Comparison of ENCODE assay signal across 12 cellular contexts in the genomic region with DNA sequence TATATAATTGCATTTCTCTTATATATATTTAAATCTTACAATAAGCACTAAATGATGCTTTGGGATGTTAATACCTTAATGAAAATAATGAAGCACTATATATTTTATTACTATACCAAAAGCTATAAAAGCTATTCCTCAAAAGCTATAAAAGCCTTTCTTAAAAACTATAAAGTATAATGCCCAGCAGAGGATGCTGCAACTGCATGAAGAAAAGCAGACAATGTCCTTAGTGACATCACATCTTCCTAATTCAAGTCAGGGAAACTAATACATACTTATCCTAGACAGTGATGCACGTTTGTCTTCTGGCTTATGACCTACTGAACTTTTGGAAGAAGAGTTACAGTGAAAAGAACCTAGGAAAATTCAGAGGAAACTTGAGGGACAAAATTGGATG. TPM values are rescaled to one million over a fixed set of nuclear protein-coding genes. Genes with fewer than 3 reads are reported as not detected.
DNase-seq lines count a peak whose midpoint lies in the region; ATAC-seq and TF ChIP-seq lines count a peak whose summit lies in the region.
"Had no signal": no experiment of that assay in that cellular context is flagged by ENCODE, and none has a peak within 500 bp of the region (broad histone marks: within the 10 kb centered on the region; RNA-seq: fewer than 3 reads in every experiment).

No MANE protein-coding gene starts in this region.

- no peak for TF ChIP-seq POLR2A in IMR-90 (IDR thresholded peaks at IDR 0.05; ENCODE audit: low read depth, low read length)

- TF ChIP-seq CTCF in IMR-90 (conservative IDR thresholded peaks at IDR 0.05; ENCODE audit: low read depth, low read length) = peak; percentile 17; the same call in 1 of the 2 replicates
- TF ChIP-seq CTCF in WI38 (IDR thresholded peaks at IDR 0.05; ENCODE audit: low read depth, low read length) = 0 out of 2 replicates have a peak, but pooled peaks have one; percentile 4
- peak; percentile 15 for TF ChIP-seq CTCF in liver (IDR thresholded peaks at IDR 0.05; ENCODE audit: low read depth, low read length, missing input control)
- no peak for TF ChIP-seq CTCF in neural progenitor cell (IDR thresholded peaks at IDR 0.05)

- H3K18ac ChIP-seq in IMR-90 (ENCODE audit: low read depth, low read length) = no peak overlapping the region

- in situ Hi-C loops in IMR-90 (cut with MboI; ENCODE audit: low sequenced_read_pairs) = no loop called here

- no peak overlapping the region for H4K8ac ChIP-seq in IMR-90 (ENCODE audit: low read depth in 2 of 2, low read length in 2 of 2)

- no peaks in the 10 kb centered on the region for H3K79me2 ChIP-seq in neural progenitor cell (ENCODE audit: low read depth)

- no peak overlapping the region for H3K4me3 Mint-ChIP-seq in neural progenitor cell
- H3K4me3 Mint-ChIP-seq: nephron; T-helper 2 cell treated with Interferon-gamma antibody and Interleukin-4, amounts not matched to agents 5 μg/mL and 100 μg/mL, for 36 hours had no signal

- H3K27ac ChIP-seq in IMR-90 (ENCODE audit: insufficient read depth, low read length) = no peak overlapping the region
- no peak overlapping the region for H3K27ac ChIP-seq in liver (ENCODE audit: low read depth in 1 of 2, low read length in 2 of 2)
- no peak overlapping the region for H3K27ac ChIP-seq in neural progenitor cell
- H3K27ac ChIP-seq: ascending aorta had no signal

- H3K4ac ChIP-seq in IMR-90 (ENCODE audit: low read depth, low read length) = no peak overlapping the region

- no peak overlapping the region for H3K23ac ChIP-seq in IMR-90 (ENCODE audit: low read depth, low read length)

- no peak overlapping the region for H2BK5ac ChIP-seq in IMR-90 (ENCODE audit: low read depth, low read length, poor library complexity, severe bottlenecking)

- H3K27me3 ChIP-seq in IMR-90 (ENCODE audit: control insufficient read depth, insufficient read depth, low read length) = peaks cover 9% of the 10 kb centered on the region
- H3K27me3 ChIP-seq in liver (ENCODE audit: control insufficient read depth in 4 of 4, insufficient read depth in 4 of 4, low read length in 3 of 4) = no peaks in the 10 kb centered on the region
- H3K27me3 ChIP-seq in neural progenitor cell = no peaks in the 10 kb centered on the region
- H3K27me3 ChIP-seq: ascending aorta had no signal

- H4K20me1 ChIP-seq in IMR-90 (ENCODE audit: insufficient read depth, low read length) = no peaks in the 10 kb centered on the region
- H4K20me1 ChIP-seq in neural progenitor cell (ENCODE audit: low read depth) = no peaks in the 10 kb centered on the region

- ATAC-seq in IMR-90 (ENCODE audit: low read depth) (no peak), HG02588 (IDR thresholded peaks at IDR 0.05; ENCODE audit: unreplicated experiment) (no peak)

- no peaks in the 10 kb centered on the region for H3K4me1 Mint-ChIP-seq in neural progenitor cell
- H3K4me1 Mint-ChIP-seq: nephron had no signal

- H3K27ac Mint-ChIP-seq in neural progenitor cell = no peak overlapping the region
- H3K27ac Mint-ChIP-seq: nephron; T-helper 2 cell treated with Interferon-gamma antibody and Interleukin-4, amounts not matched to agents 5 μg/mL and 100 μg/mL, for 36 hours had no signal

- no peak overlapping the region for H3K14ac ChIP-seq in IMR-90 (replicated peaks; ENCODE audit: low read depth, low read length)

- intact Hi-C loops in IMR-90 (cut with micrococcal nuclease) = loop anchor here (5.0 kb wide), 1 partner anchor 99 kb away; no protein-coding TSS in a partner anchor

- H2BK15ac ChIP-seq in IMR-90 (ENCODE audit: low read depth, low read length) = no peak overlapping the region

- H3K36me3 Mint-ChIP-seq in neural progenitor cell = no peaks in the 10 kb centered on the region

- H3F3A ChIP-seq in neural progenitor cell (ENCODE audit: low read depth) = no peaks in the 10 kb centered on the region

- no peak overlapping the region for H4K91ac ChIP-seq in IMR-90 (ENCODE audit: insufficient read depth, low read depth, low read length)

- dilution Hi-C loops in IMR-90 (cut with HindIII; ENCODE audit: low sequenced_read_pairs, unreplicated experiment) = no loop called here

- no peak overlapping the region for H4K5ac ChIP-seq in IMR-90 (ENCODE audit: low read depth, low read length)

- DNase-seq in DMS53 treated with DMSO at 0.1 percent for 48 hours (lab: John Stamatoyannopoulos, UW; ENCODE audit: unreplicated experiment) = peak; percentile 44
- DNase-seq in IMR-90 = no peak
- no peak for DNase-seq in NCI-H774 (lab: John Stamatoyannopoulos, UW)
- no peak for DNase-seq in neural progenitor cell (ENCODE audit: low spot score)
- DNase-seq: NCI-H1092, NCI-H82 had no signal

- WGBS in IMR-90 (ENCODE audit: extremely low coverage in 2 of 2, insufficient read length in 1 of 2), 2 experiments = no CpG with 5 or more reads among the region's 1 CpG
- 25% methylated on average over 1 of the region's 1 CpG for WGBS in liver

- H2AK9ac ChIP-seq in IMR-90 (replicated peaks; ENCODE audit: low read depth, low read length, poor library complexity) = no peak overlapping the region

- H3K79me1 ChIP-seq in IMR-90 (ENCODE audit: low read depth in 1 of 2, low read length in 2 of 2) = no peaks in the 10 kb centered on the region

- no peak overlapping the region for H3K56ac ChIP-seq in IMR-90 (ENCODE audit: extremely low read depth, insufficient read depth, low read length)

- no peak overlapping the region for H3K4me2 ChIP-seq in IMR-90 (ENCODE audit: low read depth, low read length)
- no peak overlapping the region for H3K4me2 ChIP-seq in neural progenitor cell

- H3K9ac ChIP-seq in IMR-90 (ENCODE audit: low read depth, low read length) (no peak overlapping the region), liver (ENCODE audit: low read depth in 1 of 2, low read length in 2 of 2) (no peak overlapping the region), neural progenitor cell (no peak overlapping the region)

- H3K4me3 ChIP-seq in IMR-90 (ENCODE audit: insufficient read depth, low read depth, low read length) (no peak overlapping the region), WI38 (ENCODE audit: low read depth, low read length) (no peak overlapping the region), liver (ENCODE audit: low read depth in 1 of 3, low read length in 3 of 3) (no peak overlapping the region), neural progenitor cell (no peak overlapping the region)
- H3K4me3 ChIP-seq: ascending aorta had no signal

- H2AFZ ChIP-seq in IMR-90 (replicated peaks; ENCODE audit: low read length, poor library complexity) (no peak overlapping the region), neural progenitor cell (replicated peaks) (no peak overlapping the region)

- H2AK5ac ChIP-seq in IMR-90 (ENCODE audit: low read depth, low read length) = no peak overlapping the region

- POLR2A ChIA-PET in IMR-90 (lab: Charles Lee; ENCODE audit: unreplicated experiment) = no interaction called here

- no peaks in the 10 kb centered on the region for H3K27me3 Mint-ChIP-seq in neural progenitor cell (ENCODE audit: insufficient read depth, low read depth)

- H3K4me1 ChIP-seq in IMR-90 (ENCODE audit: control insufficient read depth, insufficient read depth, low read length) (no peaks in the 10 kb centered on the region), liver (ENCODE audit: control insufficient read depth in 4 of 4, insufficient read depth in 4 of 4, low read length in 3 of 4) (no peaks in the 10 kb centered on the region), neural progenitor cell (no peaks in the 10 kb centered on the region)
- H3K4me1 ChIP-seq: ascending aorta had no signal

- peaks cover 2% of the 10 kb centered on the region for H3K9me3 Mint-ChIP-seq in neural progenitor cell
- H3K9me3 Mint-ChIP-seq: T-helper 2 cell treated with Interferon-gamma antibody and Interleukin-4, amounts not matched to agents 5 μg/mL and 100 μg/mL, for 36 hours had no signal

- BruUV-seq in IMR-90 (replicated peaks; lab: Mats Ljungman, UMichigan) = no TSS peak

- H2BK20ac ChIP-seq in IMR-90 (ENCODE audit: low read depth, low read length) = no peak overlapping the region

- H3K9me1 ChIP-seq in IMR-90 (ENCODE audit: insufficient read depth, low read length) = no peaks in the 10 kb centered on the region

- H3K9me3 ChIP-seq in IMR-90 (ENCODE audit: control insufficient read depth, insufficient read depth, low read length) = no peaks in the 10 kb centered on the region; the same call in 1 of the 2 replicates
- H3K9me3 ChIP-seq in liver (ENCODE audit: control insufficient read depth in 4 of 4, low read length in 3 of 4) = no peaks in the 10 kb centered on the region
- H3K9me3 ChIP-seq in neural progenitor cell (ENCODE audit: low read depth) = no peaks in the 10 kb centered on the region
- H3K9me3 ChIP-seq: ascending aorta had no signal

- TF ChIP-seq RAD21 in IMR-90 (IDR thresholded peaks at IDR 0.05; ENCODE audit: low read length) = peak; percentile 39
- TF ChIP-seq RAD21 in liver (IDR thresholded peaks at IDR 0.05) = peak; percentile 44 to 48

- H3K36me3 ChIP-seq in IMR-90 (ENCODE audit: control insufficient read depth, insufficient read depth, low read length) = no peaks in the 10 kb centered on the region
- H3K36me3 ChIP-seq in liver (ENCODE audit: control insufficient read depth in 4 of 4, insufficient read depth in 3 of 4, low read depth in 1 of 4, low read length in 3 of 4) = no peaks in the 10 kb centered on the region
- H3K36me3 ChIP-seq in neural progenitor cell = no peaks in the 10 kb centered on the region
- H3K36me3 ChIP-seq: ascending aorta had no signal

- H2BK120ac ChIP-seq in IMR-90 (ENCODE audit: low read depth, low read length) = no peak overlapping the region

- CTCF ChIA-PET in IMR-90 (lab: Yijun Ruan, JAX) = interaction anchor here (0.6 to 1.4 kb wide), 2 partner anchors 101 to 104 kb away, joined by 3 to 7 read pairs; no protein-coding TSS in a partner anchor

TF ChIP-seq in liver, 16 proteins besides CTCF, POLR2A, EP300 and RAD21 (continues in another document):
- no peak for TF ChIP-seq JUND (IDR thresholded peaks at IDR 0.05)
- no peak for TF ChIP-seq NR2F2 (IDR thresholded peaks at IDR 0.05)
- no peak for TF ChIP-seq FOXA1 (IDR thresholded peaks at IDR 0.05)
- TF ChIP-seq EGR1 (IDR thresholded peaks at IDR 0.05; ENCODE audit: low read depth in 2 of 2) = no peak
- TF ChIP-seq GABPA (IDR thresholded peaks at IDR 0.05 in 1 of 2, conservative IDR thresholded peaks at IDR 0.05 in 1 of 2) = no peak

RNA-seq across cellular contexts. Expression of gene C1orf185, which starts 13.6 kb away (rescaled TPM):
- total RNA-seq in IMR-90 (2012; rRNA removed) = not detected in 2 replicates
- polyA plus RNA-seq in IMR-90 (2012; rRNA removed) = not detected in 2 replicates
- not detected in 2 replicates for polyA plus RNA-seq in IMR-90 (2012; cell fraction: cytosol; rRNA removed)
- polyA plus RNA-seq in IMR-90 (2012; cell fraction: nucleus; rRNA removed; ENCODE audit: low replicate concordance) = not detected in 2 replicates
- not detected for total RNA-seq in liver
- not detected for polyA plus RNA-seq in liver
- not detected in 2 replicates for total RNA-seq in neural progenitor cell (ENCODE audit: low replicate concordance)
- total RNA-seq: ascending aorta had no signal
